Comparison of ENCODE assay signal across 19 cellular contexts in genomic region chr3:47870702-47871255, GRCh38.
"Had no signal": no experiment of that assay in that cellular context is flagged by ENCODE, and none has a peak within 500 bp of the region (broad histone marks: within the 10 kb centered on the region; RNA-seq: fewer than 3 reads in every experiment).

No MANE protein-coding gene starts in this region.

- H3K27me3 ChIP-seq: heart left ventricle, neutrophil, right atrium auricular region, sigmoid colon, tibial artery, upper lobe of right lung had no signal

- H3K27me3 Mint-ChIP-seq: dendritic cell treated with granulocyte-macrophage colony-stimulating factor and Interleukin-4, amounts not matched to agents 40 ng/mL and 50 ng/mL, for 4 days; effector memory CD8-positive, alpha-beta T cell; naive B cell had no signal

- H3K4me3 ChIP-seq: heart left ventricle, lung, right atrium auricular region, sigmoid colon, skin epidermis, tibial artery, upper lobe of right lung had no signal

- DNase-seq: effector memory CD8-positive, alpha-beta T cell; foreskin melanocyte; heart left ventricle; hippocampal formation; left colon; left ventricle myocardium superior; mesendoderm; naive B cell; sigmoid colon; stimulated activated CD4-positive, alpha-beta T cell treated with anti-CD3 and anti-CD28 coated beads, Interleukin-12 subunit alpha, Interleukin-12 subunit beta, amount 100 ng/mL, for 4 hours; stimulated activated naive CD8-positive, alpha-beta T cell treated with anti-CD3 and anti-CD28 coated beads, Interleukin-15, Interleukin-2, amounts not matched to agents 100 U/mL and 50 U/mL, for 24 hours; tibial artery; upper lobe of right lung had no signal

- H3K9me3 Mint-ChIP-seq: dendritic cell treated with granulocyte-macrophage colony-stimulating factor and Interleukin-4, amounts not matched to agents 40 ng/mL and 50 ng/mL, for 4 days; effector memory CD8-positive, alpha-beta T cell; naive B cell; nephron had no signal

- H3K4me3 Mint-ChIP-seq: dendritic cell treated with granulocyte-macrophage colony-stimulating factor and Interleukin-4, amounts not matched to agents 40 ng/mL and 50 ng/mL, for 4 days; effector memory CD8-positive, alpha-beta T cell; naive B cell; nephron had no signal

- H3K27ac ChIP-seq: heart left ventricle, neutrophil, right atrium auricular region, sigmoid colon, skin epidermis, tibial artery, upper lobe of right lung had no signal

- H3K4me1 Mint-ChIP-seq: naive B cell had no signal

- H3K27ac Mint-ChIP-seq: dendritic cell treated with granulocyte-macrophage colony-stimulating factor and Interleukin-4, amounts not matched to agents 40 ng/mL and 50 ng/mL, for 4 days; naive B cell; nephron had no signal

- H3K4me1 ChIP-seq: tibial artery, upper lobe of right lung had no signal

- H3K9me3 ChIP-seq: heart left ventricle, neutrophil, right atrium auricular region, sigmoid colon, tibial artery, upper lobe of right lung had no signal
